8 cellular contexts compared by ENCODE assay signal in genomic region chr11:116986521-116987105, GRCh38.
DNase-seq lines count a peak whose midpoint lies in the region; FAIRE-seq and TF ChIP-seq lines count a peak whose summit lies in the region.

No MANE protein-coding gene starts in this region.

- peak overlapping the region; percentile 64 for H3K27ac Mint-ChIP-seq in activated naive CD8-positive, alpha-beta T cell

- no peak for TF ChIP-seq CTCF in GM13976 (IDR thresholded peaks at IDR 0.05; ENCODE audit: borderline replicate concordance, control extremely low read depth, extremely low read depth, insufficient read depth, missing control alignments)
- no peak for TF ChIP-seq CTCF in GM13977 (IDR thresholded peaks at IDR 0.05; ENCODE audit: extremely low read depth, insufficient read depth, missing control alignments)

- peak; percentile 87 for FAIRE-seq in GM19239 (lab: Jason Lieb, UNC)

- no peaks in the 10 kb centered on the region for H3K27me3 Mint-ChIP-seq in activated naive CD8-positive, alpha-beta T cell

- H3K27me3 ChIP-seq in ACC112 (ENCODE audit: insufficient read depth, low read length), result no peaks in the 10 kb centered on the region

- peak overlapping the region; percentile 11 for H3K4me3 Mint-ChIP-seq in activated naive CD8-positive, alpha-beta T cell

- WGBS in urinary bladder, result 71% methylated on average over 2 of the region's 2 CpGs

- H3K36me3 Mint-ChIP-seq in activated naive CD8-positive, alpha-beta T cell, result peaks cover 7% of the 10 kb centered on the region

- H3K4me3 ChIP-seq in ACC112 (ENCODE audit: low read depth, low read length) (peak overlapping the region; percentile 72), urinary bladder (ENCODE audit: low read depth, low read length) (no peak overlapping the region)

- H2AFZ ChIP-seq in ACC112 (ENCODE audit: low read length, unreplicated experiment), result no peak overlapping the region

- H3K9me3 Mint-ChIP-seq in activated naive CD8-positive, alpha-beta T cell (ENCODE audit: low read depth), result no peaks in the 10 kb centered on the region

- peak overlapping the region; percentile 96 for H3K27ac ChIP-seq in ACC112 (ENCODE audit: low read depth, low read length)
- peak overlapping the region; percentile 38 for H3K27ac ChIP-seq in urinary bladder (ENCODE audit: low read depth)

- H3K36me3 ChIP-seq in ACC112 (ENCODE audit: insufficient read depth, low read length), result no peaks in the 10 kb centered on the region
- H3K36me3 ChIP-seq in urinary bladder (ENCODE audit: insufficient read depth), result no peaks in the 10 kb centered on the region

- H3K4me1 ChIP-seq in ACC112 (ENCODE audit: control insufficient read depth, insufficient read depth, low read length, unreplicated experiment) (peaks cover 64% of the 10 kb centered on the region), urinary bladder (ENCODE audit: insufficient read depth) (peaks cover 3% of the 10 kb centered on the region)

- in situ Hi-C loops in GM13976 (cut with MboI; ENCODE audit: low sequenced_read_pairs, unreplicated experiment) (no loop called here), GM13977 (cut with MboI; ENCODE audit: low pct_unique_long_range_greater_than_20kb, low sequenced_read_pairs, unreplicated experiment) (no loop called here)

- peaks cover 72% of the 10 kb centered on the region for H3K4me1 Mint-ChIP-seq in activated naive CD8-positive, alpha-beta T cell (ENCODE audit: low read depth)

- H3K79me2 ChIP-seq in ACC112 (ENCODE audit: control insufficient read depth, insufficient read depth, low read length, unreplicated experiment), result peaks cover 29% of the 10 kb centered on the region

- DNase-seq in GM19239 (ENCODE audit: insufficient read length, low spot score), result no peak
- peak; percentile 71 for DNase-seq in KG1 (lab: John Stamatoyannopoulos, UW)
- DNase-seq in kidney tubule cell (ENCODE audit: low spot score), result peak; percentile 75
- DNase-seq in GM13976 (ENCODE audit: low spot score), result no peak
- DNase-seq in GM13977 (ENCODE audit: low spot score), result no peak

Comparison
In these comparisons a context has a peak if more than half of its experiments do, and no peak if none do; other contexts are left out.
1. DNase-seq: peak in KG1 (single experiment) and kidney tubule cell (single experiment); none in GM19239 (single experiment), GM13976 (single experiment) and GM13977 (single experiment).